Comparison of ENCODE assay signal across 27 cellular contexts in genomic region chr11:19974886-19975285, GRCh38.
"Had no signal": no experiment of that assay in that cellular context is flagged by ENCODE, and none has a peak within 500 bp of the region (broad histone marks: within the 10 kb centered on the region; RNA-seq: fewer than 3 reads in every experiment).

No MANE protein-coding gene starts in this region.

- FAIRE-seq: endometrium, small intestine had no signal

- H3K4me1 ChIP-seq: neural progenitor cell, suprapubic skin, uterus had no signal

- H3K27me3 ChIP-seq: esophagus squamous epithelium, neural progenitor cell, right lobe of liver, suprapubic skin, transverse colon, upper lobe of right lung, uterus had no signal

- ATAC-seq: effector memory CD8-positive, alpha-beta T cell; left colon; left ventricle myocardium superior; lower lobe of right lung; mucosa of descending colon; right lobe of liver; stimulated activated naive CD8-positive, alpha-beta T cell treated with anti-CD3 and anti-CD28 coated beads, Interleukin-15, amount 100 ng/mL, for 72 hours; upper lobe of right lung had no signal

- DNase-seq: cortex of kidney; effector memory CD8-positive, alpha-beta T cell; esophagus squamous epithelium; foreskin melanocyte; hypothalamus; immature natural killer cell; islet precursor cell; kidney glomerular epithelial cell; left colon; left ventricle myocardium superior; lower lobe of right lung; mucosa of descending colon; naive B cell; right lobe of liver; small intestine; stimulated activated CD4-positive, alpha-beta T cell treated with anti-CD3 and anti-CD28 coated beads, Interleukin-15, amount 100 ng/mL, for 24 hours; stimulated activated CD4-positive, alpha-beta T cell treated with anti-CD3 and anti-CD28 coated beads, Interleukin-4, amount 100 ng/mL, for 1 hour; stimulated activated CD8-positive, alpha-beta memory T cell treated with anti-CD3 and anti-CD28 coated beads, Interleukin-4, amount 100 ng/mL, for 48 hours; stimulated activated naive CD4-positive, alpha-beta T cell; stimulated activated naive CD8-positive, alpha-beta T cell treated with anti-CD3 and anti-CD28 coated beads, Interleukin-15, amount 100 ng/mL, for 72 hours; transverse colon; upper lobe of right lung; uterus had no signal

- H3K9me3 ChIP-seq: esophagus squamous epithelium, lower lobe of right lung, mucosa of descending colon, right lobe of liver, suprapubic skin, transverse colon, upper lobe of right lung, uterus had no signal

- H3K9ac ChIP-seq: neural progenitor cell, parathyroid adenoma had no signal

- H3K36me3 ChIP-seq: esophagus squamous epithelium, lower lobe of right lung, neural progenitor cell, right lobe of liver, suprapubic skin, transverse colon, upper lobe of right lung, uterus had no signal

- H3K79me2 ChIP-seq: parathyroid adenoma had no signal

- H3K27ac ChIP-seq: esophagus squamous epithelium, lower lobe of right lung, neural progenitor cell, parathyroid adenoma, suprapubic skin, transverse colon, upper lobe of right lung, uterus had no signal

- H3K4me2 ChIP-seq: neural progenitor cell had no signal

- H2AFZ ChIP-seq: neural progenitor cell, parathyroid adenoma had no signal

- H3K4me3 ChIP-seq: esophagus squamous epithelium, lower lobe of right lung, mucosa of descending colon, neural progenitor cell, right lobe of liver, suprapubic skin, transverse colon, upper lobe of right lung, uterus had no signal
